Comparison of ENCODE assay signal across 17 cellular contexts in genomic region chr4:16573181-16573580, GRCh38.
DNase-seq lines count a peak whose midpoint lies in the region; TF ChIP-seq lines count a peak whose summit lies in the region.
"Had no signal": no experiment of that assay in that cellular context is flagged by ENCODE, and none has a peak within 500 bp of the region (broad histone marks: within the 10 kb centered on the region; RNA-seq: fewer than 3 reads in every experiment).

No MANE protein-coding gene starts in this region.

- no peak overlapping the region for H2AFZ ChIP-seq in osteoblast (ENCODE audit: low read length)

- no peaks in the 10 kb centered on the region for H3K79me2 ChIP-seq in osteoblast (ENCODE audit: insufficient read depth, low read length)

- H3K27me3 ChIP-seq in osteoblast (ENCODE audit: insufficient read depth, low read length) = no peaks in the 10 kb centered on the region
- H3K27me3 ChIP-seq: colonic mucosa, suprapubic skin had no signal

- no peaks in the 10 kb centered on the region for H3K9me3 ChIP-seq in osteoblast (ENCODE audit: low read depth, low read length)
- H3K9me3 ChIP-seq: colonic mucosa, suprapubic skin had no signal

- DNase-seq in ELR (ENCODE audit: low read depth) (peak; percentile 29), T1000 (lab: John Stamatoyannopoulos, UW) (peak; percentile 43), fibroblast of the conjunctiva (ENCODE audit: low read depth) (peak; percentile 23), osteoblast (ENCODE audit: insufficient read length, low spot score, missing footprints) (peak; percentile 68), NCI-H1436 (lab: John Stamatoyannopoulos, UW) (no peak), progenitor cell of endocrine pancreas (ENCODE audit: low spot score, unreplicated experiment) (no peak), NCI-H1417 (lab: John Stamatoyannopoulos, UW) (no peak)
- DNase-seq in stimulated activated CD4-positive, alpha-beta T cell treated with anti-CD3 and anti-CD28 coated beads, Interleukin-4, amount 100 ng/mL, for 24 hours = no peak
- DNase-seq: activated B cell treated with CpG ODN at 0.5 μM for 24 hours; activated CD8-positive, alpha-beta memory T cell treated with anti-CD3 and anti-CD28 coated beads for 24 hours; colonic mucosa; immature natural killer cell; NCI-H1092; RPMI8226; T-cell had no signal

- H3K4me1 Mint-ChIP-seq in progenitor cell of endocrine pancreas (ENCODE audit: low read depth) = no peaks in the 10 kb centered on the region
- H3K4me1 Mint-ChIP-seq: activated B cell treated with CpG ODN at 0.5 μM for 24 hours, immature natural killer cell, T-cell had no signal

- no peak overlapping the region for H3K27ac Mint-ChIP-seq in progenitor cell of endocrine pancreas
- H3K27ac Mint-ChIP-seq: activated B cell treated with CpG ODN at 0.5 μM for 24 hours, immature natural killer cell, T-cell had no signal

- peaks cover 15% of the 10 kb centered on the region for H3K4me1 ChIP-seq in osteoblast (ENCODE audit: insufficient read depth, low read length)
- H3K4me1 ChIP-seq: colonic mucosa had no signal

- no peaks in the 10 kb centered on the region for H4K20me1 ChIP-seq in osteoblast (ENCODE audit: insufficient read depth, low read length)

- peak overlapping the region; percentile 16 for H3K4me2 ChIP-seq in osteoblast (ENCODE audit: insufficient read depth, low read length)

- H3K4me3 Mint-ChIP-seq in progenitor cell of endocrine pancreas (ENCODE audit: low read depth) = no peak overlapping the region
- H3K4me3 Mint-ChIP-seq: activated B cell treated with CpG ODN at 0.5 μM for 24 hours, immature natural killer cell, T-cell had no signal

- H3K27ac ChIP-seq in osteoblast (ENCODE audit: low read depth, low read length) = peak overlapping the region; percentile 54
- H3K27ac ChIP-seq: colonic mucosa, suprapubic skin had no signal

- no peaks in the 10 kb centered on the region for H3K9me3 Mint-ChIP-seq in progenitor cell of endocrine pancreas (ENCODE audit: low read depth)
- H3K9me3 Mint-ChIP-seq: activated B cell treated with CpG ODN at 0.5 μM for 24 hours had no signal

- no peaks in the 10 kb centered on the region for H3K27me3 Mint-ChIP-seq in progenitor cell of endocrine pancreas
- H3K27me3 Mint-ChIP-seq: activated B cell treated with CpG ODN at 0.5 μM for 24 hours, T-cell had no signal

- no peak for TF ChIP-seq CTCF in osteoblast (IDR thresholded peaks at IDR 0.05; ENCODE audit: extremely low read depth, low read depth, low read length)
- TF ChIP-seq CTCF in progenitor cell of endocrine pancreas (IDR thresholded peaks at IDR 0.05; ENCODE audit: unreplicated experiment) = no peak

- no peaks in the 10 kb centered on the region for H3K36me3 ChIP-seq in osteoblast (ENCODE audit: insufficient read depth, low read length)
- H3K36me3 ChIP-seq: colonic mucosa, suprapubic skin had no signal

- no peak overlapping the region for H3K4me3 ChIP-seq in osteoblast (ENCODE audit: insufficient read depth, low read length)
- H3K4me3 ChIP-seq: colonic mucosa, K562, suprapubic skin had no signal

- H3K36me3 Mint-ChIP-seq in progenitor cell of endocrine pancreas (ENCODE audit: insufficient read depth) = no peaks in the 10 kb centered on the region
- H3K36me3 Mint-ChIP-seq: immature natural killer cell, T-cell had no signal

Comparison
In these comparisons a context has a peak if more than half of its experiments do, and no peak if none do; other contexts are left out.
1. DNase-seq: peak in ELR (single experiment), T1000 (single experiment), fibroblast of the conjunctiva (single experiment) and osteoblast (single experiment); none in NCI-H1436 (single experiment), stimulated activated CD4-positive, alpha-beta T cell treated with anti-CD3 and anti-CD28 coated beads, Interleukin-4, amount 100 ng/mL, for 24 hours (single experiment), progenitor cell of endocrine pancreas (single experiment) and NCI-H1417 (0 of 3).